In genomic region chr3:148863814-148864213, GRCh38 we compare ENCODE assay signal across 13 cellular contexts. TPM values are rescaled to one million over a fixed set of nuclear protein-coding genes. Genes with fewer than 3 reads are reported as not detected.
DNase-seq lines count a peak whose midpoint lies in the region; ATAC-seq and TF ChIP-seq lines count a peak whose summit lies in the region.
"Had no signal": no experiment of that assay in that cellular context is flagged by ENCODE, and none has a peak within 500 bp of the region (broad histone marks: within the 10 kb centered on the region; RNA-seq: fewer than 3 reads in every experiment).

No MANE protein-coding gene starts in this region.

- ATAC-seq in body of pancreas: no peak
- peak; percentile 41 for ATAC-seq in naive thymus-derived CD4-positive, alpha-beta T cell
- ATAC-seq in activated CD8-positive, alpha-beta memory T cell treated with anti-CD3 and anti-CD28 coated beads, Interleukin-2, amount 10 ng/mL, durations not matched to agents 7 days and 5 days: no peak
- no peak for ATAC-seq in PC-3

- POLR2A ChIA-PET in HEK293 (lab: Yijun Ruan, JAX): no interaction called here
- POLR2A ChIA-PET in naive thymus-derived CD4-positive, alpha-beta T cell (lab: Charles Lee): no interaction called here
- POLR2A ChIA-PET in CD4-positive, alpha-beta memory T cell (lab: Charles Lee; ENCODE audit: partially characterized antibody): no interaction called here
- POLR2A ChIA-PET in PC-3 (lab: Charles Lee; ENCODE audit: unreplicated experiment): interaction anchor here (0.5 kb wide), 1 partner anchor 889 kb away, joined by 3 read pairs; no protein-coding TSS in a partner anchor

- TF ChIP-seq CTCF in HEK293 (tag by site-specific recombination; IDR thresholded peaks at IDR 0.05): no peak
- TF ChIP-seq CTCF in body of pancreas (IDR thresholded peaks at IDR 0.05): no peak
- TF ChIP-seq CTCF in PC-3 (conservative IDR thresholded peaks at IDR 0.05; ENCODE audit: low read depth, low read length): no peak

- H3K4me2 ChIP-seq in PC-3 (ENCODE audit: low read length): no peak overlapping the region
- H3K4me2 ChIP-seq: BLaER1 had no signal

- TF ChIP-seq POLR2A in body of pancreas (IDR thresholded peaks at IDR 0.05): no peak

- no peaks in the 10 kb centered on the region for H3K9me3 Mint-ChIP-seq in naive thymus-derived CD4-positive, alpha-beta T cell
- no peaks in the 10 kb centered on the region for H3K9me3 Mint-ChIP-seq in activated CD8-positive, alpha-beta memory T cell treated with anti-CD3 and anti-CD28 coated beads, Interleukin-2, amount 10 ng/mL, durations not matched to agents 7 days and 5 days (ENCODE audit: low read depth)
- H3K9me3 Mint-ChIP-seq in CD4-positive, alpha-beta memory T cell: no peaks in the 10 kb centered on the region
- H3K9me3 Mint-ChIP-seq: H9 had no signal

- H3K9me2 ChIP-seq in PC-3 (replicated peaks; ENCODE audit: low read length): no peaks in the 10 kb centered on the region

- H3K9ac ChIP-seq in PC-3 (ENCODE audit: low read length): no peak overlapping the region
- H3K9ac ChIP-seq: BLaER1 had no signal

- no peak overlapping the region for H3K4me3 Mint-ChIP-seq in naive thymus-derived CD4-positive, alpha-beta T cell
- no peak overlapping the region for H3K4me3 Mint-ChIP-seq in activated CD8-positive, alpha-beta memory T cell treated with anti-CD3 and anti-CD28 coated beads, Interleukin-2, amount 10 ng/mL, durations not matched to agents 7 days and 5 days
- no peak overlapping the region for H3K4me3 Mint-ChIP-seq in CD4-positive, alpha-beta memory T cell
- H3K4me3 Mint-ChIP-seq: H9 had no signal

- H3K36me3 ChIP-seq in HEK293 (ENCODE audit: control insufficient read depth in 2 of 2, insufficient read depth in 1 of 2, low read length in 2 of 2): no peaks in the 10 kb centered on the region
- H3K36me3 ChIP-seq in body of pancreas (replicated peaks in 1 of 2; ENCODE audit: insufficient read depth in 1 of 2, low read depth in 2 of 2): no peaks in the 10 kb centered on the region
- no peaks in the 10 kb centered on the region for H3K36me3 ChIP-seq in naive thymus-derived CD4-positive, alpha-beta T cell (ENCODE audit: control insufficient read depth in 2 of 3, insufficient read depth in 3 of 3, low read length in 3 of 3)
- H3K36me3 ChIP-seq in CD4-positive, alpha-beta memory T cell (ENCODE audit: insufficient read depth, low read length): no peaks in the 10 kb centered on the region
- H3K36me3 ChIP-seq in PC-3 (ENCODE audit: low read depth, low read length): no peaks in the 10 kb centered on the region
- H3K36me3 ChIP-seq: BLaER1 had no signal

- no peak overlapping the region for H2AFZ ChIP-seq in PC-3 (ENCODE audit: low read length)

- no TSS peak for BruUV-seq in PC-3 (replicated peaks; lab: Mats Ljungman, UMichigan)

- CTCF ChIA-PET in HEK293 (lab: Yijun Ruan, JAX): interaction anchor here (0.6 to 7.4 kb wide), 3 partner anchors 80 to 137 kb away, joined by 3 to 115 read pairs (median 3); no protein-coding TSS in a partner anchor
- CTCF ChIA-PET in naive thymus-derived CD4-positive, alpha-beta T cell (lab: Charles Lee): interaction anchor here (1.1 kb wide), 1 partner anchor 9 kb away, joined by 4 read pairs; no protein-coding TSS in a partner anchor
- CTCF ChIA-PET in activated CD8-positive, alpha-beta memory T cell treated with anti-CD3 and anti-CD28 coated beads, Interleukin-2, amount 10 ng/mL, durations not matched to agents 7 days and 5 days (lab: Charles Lee): interaction anchor here (4.6 kb wide), 1 partner anchor 81 kb away, joined by 50 read pairs; no protein-coding TSS in a partner anchor
- CTCF ChIA-PET in CD4-positive, alpha-beta memory T cell (lab: Charles Lee; ENCODE audit: partially characterized antibody): interaction anchor here (1.7 to 8.7 kb wide), 4 partner anchors 11 to 87 kb away, joined by 4 to 81 read pairs (median 16); no protein-coding TSS in a partner anchor
- CTCF ChIA-PET in PC-3 (lab: Charles Lee): no interaction called here

- H3K27me3 Mint-ChIP-seq in naive thymus-derived CD4-positive, alpha-beta T cell: peaks cover 12 to 27% (median 22%) of the 10 kb centered on the region in 5 donors
- peaks cover 42% of the 10 kb centered on the region for H3K27me3 Mint-ChIP-seq in activated CD8-positive, alpha-beta memory T cell treated with anti-CD3 and anti-CD28 coated beads, Interleukin-2, amount 10 ng/mL, durations not matched to agents 7 days and 5 days
- H3K27me3 Mint-ChIP-seq in CD4-positive, alpha-beta memory T cell: peaks cover 18 to 20% of the 10 kb centered on the region in 2 donors

- H3K36me3 Mint-ChIP-seq in naive thymus-derived CD4-positive, alpha-beta T cell: no peaks in the 10 kb centered on the region
- H3K36me3 Mint-ChIP-seq in activated CD8-positive, alpha-beta memory T cell treated with anti-CD3 and anti-CD28 coated beads, Interleukin-2, amount 10 ng/mL, durations not matched to agents 7 days and 5 days: no peaks in the 10 kb centered on the region
- no peaks in the 10 kb centered on the region for H3K36me3 Mint-ChIP-seq in CD4-positive, alpha-beta memory T cell

- H3K79me2 ChIP-seq in PC-3 (ENCODE audit: low read length): no peaks in the 10 kb centered on the region

- H3K9me3 ChIP-seq in HEK293 (ENCODE audit: control insufficient read depth, insufficient read depth, low read depth, low read length): no peaks in the 10 kb centered on the region
- H3K9me3 ChIP-seq in body of pancreas: no peaks in the 10 kb centered on the region
- H3K9me3 ChIP-seq in naive thymus-derived CD4-positive, alpha-beta T cell (ENCODE audit: control insufficient read depth in 2 of 3, low read length in 3 of 3): no peaks in the 10 kb centered on the region
- no peaks in the 10 kb centered on the region for H3K9me3 ChIP-seq in CD4-positive, alpha-beta memory T cell (ENCODE audit: control insufficient read depth in 1 of 2, low read length in 2 of 2)
- no peaks in the 10 kb centered on the region for H3K9me3 ChIP-seq in PC-3 (ENCODE audit: low read length)
- H3K9me3 ChIP-seq: BLaER1 had no signal

- H3K4me3 ChIP-seq in HEK293 (ENCODE audit: low read depth, low read length) (no peak overlapping the region), body of pancreas (no peak overlapping the region), PC-3 (ENCODE audit: low read length) (no peak overlapping the region)
- H3K4me3 ChIP-seq in naive thymus-derived CD4-positive, alpha-beta T cell (ENCODE audit: low read length): no peak overlapping the region
- H3K4me3 ChIP-seq in CD4-positive, alpha-beta memory T cell (ENCODE audit: low read length in 2 of 2): no peak overlapping the region
- H3K4me3 ChIP-seq: BLaER1 had no signal

- 24 to 37% methylated on average over 5 of the region's 5 CpGs for WGBS in body of pancreas, 2 donors

- no peaks in the 10 kb centered on the region for H3K27me3 ChIP-seq in body of pancreas
- peaks cover 0 to 3% of the 10 kb centered on the region in 2 donors for H3K27me3 ChIP-seq in naive thymus-derived CD4-positive, alpha-beta T cell (ENCODE audit: control insufficient read depth in 2 of 2, insufficient read depth in 2 of 2, low read length in 2 of 2)
- no peaks in the 10 kb centered on the region for H3K27me3 ChIP-seq in CD4-positive, alpha-beta memory T cell (ENCODE audit: insufficient read depth, low read length)
- H3K27me3 ChIP-seq in PC-3 (ENCODE audit: low read length): peaks cover 59% of the 10 kb centered on the region
- H3K27me3 ChIP-seq: BLaER1 had no signal

- DNase-seq in SW480 (ENCODE audit: low spot score): peak; percentile 22
- DNase-seq in body of pancreas: no peak
- no peak for DNase-seq in naive thymus-derived CD4-positive, alpha-beta T cell
- DNase-seq in activated CD8-positive, alpha-beta memory T cell treated with anti-CD3 and anti-CD28 coated beads, Interleukin-2, amount 10 ng/mL, durations not matched to agents 7 days and 5 days: no peak
- DNase-seq in CD4-positive, alpha-beta memory T cell: no peak
- DNase-seq in PC-3: no peak
- DNase-seq: 8988T, AML-193, H9 had no signal

- H4K20me1 ChIP-seq in PC-3 (ENCODE audit: low read length): no peaks in the 10 kb centered on the region
- H4K20me1 ChIP-seq: BLaER1 had no signal

- no peak overlapping the region for H3K27ac ChIP-seq in HEK293 (ENCODE audit: extremely low read depth, low read depth, low read length)
- peak overlapping the region in 3 of 4 donors; percentile 45 to 61 (median 51) for H3K27ac ChIP-seq in body of pancreas
- H3K27ac ChIP-seq in naive thymus-derived CD4-positive, alpha-beta T cell (ENCODE audit: low read depth, low read length): no peak overlapping the region
- no peak overlapping the region for H3K27ac ChIP-seq in CD4-positive, alpha-beta memory T cell (ENCODE audit: low read depth, low read length)
- H3K27ac ChIP-seq in PC-3 (ENCODE audit: low read length): no peak overlapping the region
- H3K27ac ChIP-seq: BLaER1 had no signal

- intact Hi-C loops in body of pancreas (cut with DNase I) (loop anchor here (10.0 kb wide), 1 partner anchor 81 kb away; no protein-coding TSS in a partner anchor), PC-3 (cut with micrococcal nuclease) (loop anchor here (5.0 kb wide), 1 partner anchor 482 kb away; no protein-coding TSS in a partner anchor)
- intact Hi-C loops in naive thymus-derived CD4-positive, alpha-beta T cell (cut with micrococcal nuclease): loop anchor here in 1 of 2 donors (5.0 kb wide), 1 partner anchor 408 kb away; no protein-coding TSS in a partner anchor
- intact Hi-C loops in CD4-positive, alpha-beta memory T cell (cut with micrococcal nuclease): no loop called here

- no peak overlapping the region for H3K27ac Mint-ChIP-seq in naive thymus-derived CD4-positive, alpha-beta T cell
- no peak overlapping the region for H3K27ac Mint-ChIP-seq in activated CD8-positive, alpha-beta memory T cell treated with anti-CD3 and anti-CD28 coated beads, Interleukin-2, amount 10 ng/mL, durations not matched to agents 7 days and 5 days
- peak overlapping the region in 1 of 7 donors; percentile 24 for H3K27ac Mint-ChIP-seq in CD4-positive, alpha-beta memory T cell
- H3K27ac Mint-ChIP-seq: H9 had no signal

- H3F3A ChIP-seq in PC-3 (ENCODE audit: low read length, unreplicated experiment): no peaks in the 10 kb centered on the region

- H3K4me1 ChIP-seq in HEK293 (ENCODE audit: control insufficient read depth, insufficient read depth, low read length) (no peaks in the 10 kb centered on the region), body of pancreas (peaks cover 33% of the 10 kb centered on the region), PC-3 (ENCODE audit: insufficient read depth, low read length) (no peaks in the 10 kb centered on the region)
- no peaks in the 10 kb centered on the region for H3K4me1 ChIP-seq in naive thymus-derived CD4-positive, alpha-beta T cell (ENCODE audit: control insufficient read depth in 2 of 2, insufficient read depth in 2 of 2, low read length in 2 of 2)
- H3K4me1 ChIP-seq in CD4-positive, alpha-beta memory T cell (ENCODE audit: insufficient read depth, low read length): no peaks in the 10 kb centered on the region
- H3K4me1 ChIP-seq: BLaER1 had no signal

- H3K4me1 Mint-ChIP-seq in naive thymus-derived CD4-positive, alpha-beta T cell: peaks cover 0 to 1% (median 0%) of the 10 kb centered on the region in 7 donors
- no peaks in the 10 kb centered on the region for H3K4me1 Mint-ChIP-seq in activated CD8-positive, alpha-beta memory T cell treated with anti-CD3 and anti-CD28 coated beads, Interleukin-2, amount 10 ng/mL, durations not matched to agents 7 days and 5 days
- no peaks in the 10 kb centered on the region for H3K4me1 Mint-ChIP-seq in CD4-positive, alpha-beta memory T cell
- H3K4me1 Mint-ChIP-seq: H9 had no signal

RNA-seq across cellular contexts. Expression of gene CPA3, which starts 1.3 kb away (rescaled TPM):
- total RNA-seq in body of pancreas (1 to 10 TPM; 4.9 to 5.7 TPM), PC-3 (2014; rRNA removed) (not detected in 2 replicates)
- 1 to 10 TPM in 2 of 5 experiments, not detected in 3; 4.1 to 9.9 TPM for total RNA-seq in naive thymus-derived CD4-positive, alpha-beta T cell
- not detected for polyA plus RNA-seq in naive thymus-derived CD4-positive, alpha-beta T cell
- total RNA-seq in activated CD8-positive, alpha-beta memory T cell treated with anti-CD3 and anti-CD28 coated beads, Interleukin-2, amount 10 ng/mL, durations not matched to agents 7 days and 5 days: not detected
- not detected for total RNA-seq in CD4-positive, alpha-beta memory T cell
- not detected for polyA plus RNA-seq in CD4-positive, alpha-beta memory T cell
- total RNA-seq: Daoy, H9, HT-29 had no signal

RNA-seq across cellular contexts. Expression of gene CPB1, which starts 36.2 kb away (rescaled TPM):
- total RNA-seq in body of pancreas (over 10,000 TPM in 1 of 2 donors, 1,000 to 10,000 TPM in 1; 8,425 to 24,571 TPM), PC-3 (2014; rRNA removed) (not detected in 2 replicates)
- total RNA-seq in naive thymus-derived CD4-positive, alpha-beta T cell: not detected
- polyA plus RNA-seq in naive thymus-derived CD4-positive, alpha-beta T cell: not detected
- total RNA-seq in activated CD8-positive, alpha-beta memory T cell treated with anti-CD3 and anti-CD28 coated beads, Interleukin-2, amount 10 ng/mL, durations not matched to agents 7 days and 5 days: not detected
- total RNA-seq in CD4-positive, alpha-beta memory T cell: not detected
- polyA plus RNA-seq in CD4-positive, alpha-beta memory T cell: not detected
- total RNA-seq: Daoy, H9, HT-29 had no signal

Comparison
In these comparisons a context has a peak if more than half of its experiments do, and no peak if none do; other contexts are left out.
1. H3K27ac ChIP-seq: peak in body of pancreas (3 of 4); none in HEK293 (single experiment), naive thymus-derived CD4-positive, alpha-beta T cell (single experiment), CD4-positive, alpha-beta memory T cell (single experiment) and PC-3 (single experiment).
2. RNA of gene CPB1, which starts 36.2 kb away (total RNA-seq): 8,425 to 24,571 TPM in body of pancreas; not detected in naive thymus-derived CD4-positive, alpha-beta T cell, not detected in activated CD8-positive, alpha-beta memory T cell treated with anti-CD3 and anti-CD28 coated beads, Interleukin-2, amount 10 ng/mL, durations not matched to agents 7 days and 5 days, not detected in CD4-positive, alpha-beta memory T cell and not detected in PC-3; every median in the first group is over 1,000 times any median in the second.